In the genomic region with DNA sequence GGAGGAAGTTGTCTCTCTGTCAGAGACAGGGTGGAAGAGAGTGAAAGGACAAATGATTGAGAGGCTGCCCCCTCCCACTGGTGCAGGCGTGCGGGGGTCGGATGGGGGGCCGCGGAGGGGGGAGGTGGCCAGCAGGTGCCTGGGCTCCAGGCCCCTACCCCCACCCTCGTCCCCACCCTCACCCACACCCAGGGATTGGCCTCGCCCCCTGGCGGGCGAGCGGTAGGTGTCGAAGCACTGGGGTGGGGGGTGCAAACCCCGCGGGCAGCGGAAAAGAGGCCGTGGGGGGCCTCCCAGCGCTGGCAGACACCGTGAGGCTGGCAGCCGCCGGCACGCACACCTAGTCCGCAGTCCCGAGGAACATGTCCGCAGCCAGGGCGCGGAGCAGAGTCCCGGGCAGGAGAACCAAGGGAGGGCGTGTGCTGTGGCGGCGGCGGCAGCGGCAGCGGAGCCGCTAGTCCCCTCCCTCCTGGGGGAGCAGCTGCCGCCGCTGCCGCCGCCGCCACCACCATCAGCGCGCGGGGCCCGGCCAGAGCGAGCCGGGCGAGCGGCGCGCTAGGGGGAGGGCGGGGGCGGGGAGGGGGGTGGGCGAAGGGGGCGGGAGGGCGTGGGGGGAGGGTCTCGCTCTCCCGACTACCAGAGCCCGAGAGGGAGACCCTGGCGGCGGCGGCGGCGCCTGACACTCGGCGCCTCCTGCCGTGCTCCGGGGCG, we compare ENCODE assay signal across 1 cellular context.
TF ChIP-seq lines count a peak whose summit lies in the region.

Gene KAT2B (plus strand): TSS at position 682 of the 711 bp plus-strand sequence. CDS start 32 bp downstream, outside the sequence.

TF ChIP-seq in HEK293, 187 proteins besides CTCF, POLR2A, EP300 and RAD21 (continued from another document and continues in another):
- TF ChIP-seq, protein P1, sequence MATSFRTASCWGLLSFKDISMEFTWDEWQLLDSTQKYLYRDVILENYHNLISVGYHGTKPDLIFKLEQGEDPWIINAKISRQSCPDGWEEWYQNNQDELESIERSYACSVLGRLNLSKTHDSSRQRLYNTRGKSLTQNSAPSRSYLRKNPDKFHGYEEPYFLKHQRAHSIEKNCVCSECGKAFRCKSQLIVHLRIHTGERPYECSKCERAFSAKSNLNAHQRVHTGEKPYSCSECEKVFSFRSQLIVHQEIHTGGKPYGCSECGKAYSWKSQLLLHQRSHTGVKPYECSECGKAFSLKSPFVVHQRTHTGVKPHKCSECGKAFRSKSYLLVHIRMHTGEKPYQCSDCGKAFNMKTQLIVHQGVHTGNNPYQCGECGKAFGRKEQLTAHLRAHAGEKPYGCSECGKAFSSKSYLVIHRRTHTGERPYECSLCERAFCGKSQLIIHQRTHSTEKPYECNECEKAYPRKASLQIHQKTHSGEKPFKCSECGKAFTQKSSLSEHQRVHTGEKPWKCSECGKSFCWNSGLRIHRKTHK (tag by site-specific recombination; IDR thresholded peaks at IDR 0.05): no peak
- no peak for TF ChIP-seq ZNF660 (tag by site-specific recombination; IDR thresholded peaks at IDR 0.05)
- TF ChIP-seq, protein P2, sequence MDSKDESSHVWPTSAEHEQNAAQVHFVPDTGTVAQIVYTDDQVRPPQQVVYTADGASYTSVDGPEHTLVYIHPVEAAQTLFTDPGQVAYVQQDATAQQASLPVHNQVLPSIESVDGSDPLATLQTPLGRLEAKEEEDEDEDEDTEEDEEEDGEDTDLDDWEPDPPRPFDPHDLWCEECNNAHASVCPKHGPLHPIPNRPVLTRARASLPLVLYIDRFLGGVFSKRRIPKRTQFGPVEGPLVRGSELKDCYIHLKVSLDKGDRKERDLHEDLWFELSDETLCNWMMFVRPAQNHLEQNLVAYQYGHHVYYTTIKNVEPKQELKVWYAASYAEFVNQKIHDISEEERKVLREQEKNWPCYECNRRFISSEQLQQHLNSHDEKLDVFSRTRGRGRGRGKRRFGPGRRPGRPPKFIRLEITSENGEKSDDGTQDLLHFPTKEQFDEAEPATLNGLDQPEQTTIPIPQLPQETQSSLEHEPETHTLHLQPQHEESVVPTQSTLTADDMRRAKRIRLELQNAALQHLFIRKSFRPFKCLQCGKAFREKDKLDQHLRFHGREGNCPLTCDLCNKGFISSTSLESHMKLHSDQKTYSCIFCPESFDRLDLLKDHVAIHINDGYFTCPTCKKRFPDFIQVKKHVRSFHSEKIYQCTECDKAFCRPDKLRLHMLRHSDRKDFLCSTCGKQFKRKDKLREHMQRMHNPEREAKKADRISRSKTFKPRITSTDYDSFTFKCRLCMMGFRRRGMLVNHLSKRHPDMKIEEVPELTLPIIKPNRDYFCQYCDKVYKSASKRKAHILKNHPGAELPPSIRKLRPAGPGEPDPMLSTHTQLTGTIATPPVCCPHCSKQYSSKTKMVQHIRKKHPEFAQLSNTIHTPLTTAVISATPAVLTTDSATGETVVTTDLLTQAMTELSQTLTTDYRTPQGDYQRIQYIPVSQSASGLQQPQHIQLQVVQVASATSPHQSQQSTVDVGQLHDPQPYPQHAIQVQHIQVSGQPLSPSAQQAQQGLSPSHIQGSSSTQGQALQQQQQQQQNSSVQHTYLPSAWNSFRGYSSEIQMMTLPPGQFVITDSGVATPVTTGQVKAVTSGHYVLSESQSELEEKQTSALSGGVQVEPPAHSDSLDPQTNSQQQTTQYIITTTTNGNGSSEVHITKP (tag by site-specific recombination; IDR thresholded peaks at IDR 0.05): peak; percentile 81
- no peak for TF ChIP-seq RBAK (tag by site-specific recombination; IDR thresholded peaks at IDR 0.05)
- TF ChIP-seq, protein P3, sequence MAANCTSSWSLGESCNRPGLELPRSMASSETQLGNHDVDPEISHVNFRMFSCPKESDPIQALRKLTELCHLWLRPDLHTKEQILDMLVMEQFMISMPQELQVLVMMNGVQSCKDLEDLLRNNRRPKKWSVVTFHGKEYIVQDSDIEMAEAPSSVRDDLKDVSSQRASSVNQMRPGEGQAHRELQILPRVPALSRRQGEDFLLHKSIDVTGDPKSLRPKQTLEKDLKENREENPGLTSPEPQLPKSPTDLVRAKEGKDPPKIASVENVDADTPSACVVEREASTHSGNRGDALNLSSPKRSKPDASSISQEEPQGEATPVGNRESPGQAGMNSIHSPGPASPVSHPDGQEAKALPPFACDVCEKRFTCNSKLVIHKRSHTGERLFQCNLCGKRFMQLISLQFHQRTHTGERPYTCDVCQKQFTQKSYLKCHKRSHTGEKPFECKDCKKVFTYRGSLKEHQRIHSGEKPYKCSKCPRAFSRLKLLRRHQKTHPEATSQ (tag by site-specific recombination; IDR thresholded peaks at IDR 0.05): no peak
- no peak for TF ChIP-seq ZNF157 (tag by site-specific recombination; IDR thresholded peaks at IDR 0.05)
- TF ChIP-seq KLF16 (tag by site-specific recombination; IDR thresholded peaks at IDR 0.05): peak; percentile 70
- TF ChIP-seq PRDM1 (tag by site-specific recombination; IDR thresholded peaks at IDR 0.05): 0 out of 2 replicates have a peak, but pooled peaks have one; percentile 0
- TF ChIP-seq, protein P4, sequence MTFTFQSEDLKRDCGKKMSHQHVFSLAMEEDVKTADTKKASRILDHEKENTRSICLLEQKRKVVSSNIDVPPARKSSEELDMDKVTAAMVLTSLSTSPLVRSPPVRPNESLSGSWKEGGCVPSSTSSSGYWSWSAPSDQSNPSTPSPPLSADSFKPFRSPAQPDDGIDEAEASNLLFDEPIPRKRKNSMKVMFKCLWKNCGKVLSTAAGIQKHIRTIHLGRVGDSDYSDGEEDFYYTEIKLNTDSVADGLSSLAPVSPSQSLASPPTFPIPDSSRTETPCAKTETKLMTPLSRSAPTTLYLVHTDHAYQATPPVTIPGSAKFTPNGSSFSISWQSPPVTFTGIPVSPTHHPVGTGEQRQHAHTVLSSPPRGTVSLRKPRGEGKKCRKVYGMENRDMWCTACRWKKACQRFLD (tag by site-specific recombination; IDR thresholded peaks at IDR 0.05): no peak
- no peak for TF ChIP-seq ZNF140 (tag by site-specific recombination; IDR thresholded peaks at IDR 0.05)
- TF ChIP-seq, protein P5, sequence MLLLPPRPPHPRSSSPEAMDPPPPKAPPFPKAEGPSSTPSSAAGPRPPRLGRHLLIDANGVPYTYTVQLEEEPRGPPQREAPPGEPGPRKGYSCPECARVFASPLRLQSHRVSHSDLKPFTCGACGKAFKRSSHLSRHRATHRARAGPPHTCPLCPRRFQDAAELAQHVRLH (tag by site-specific recombination; IDR thresholded peaks at IDR 0.05): 0 out of 2 replicates have a peak, but pooled peaks have one; percentile 42
- 0 out of 2 replicates have a peak, but pooled peaks have one; percentile 35 for TF ChIP-seq ZSCAN16 (tag by site-specific recombination; IDR thresholded peaks at IDR 0.05)
- no peak; the same call in 1 of the 2 replicates for TF ChIP-seq ZNF76 (tag by site-specific recombination; IDR thresholded peaks at IDR 0.05; ENCODE audit: borderline replicate concordance, low read depth)
- TF ChIP-seq, protein P6, sequence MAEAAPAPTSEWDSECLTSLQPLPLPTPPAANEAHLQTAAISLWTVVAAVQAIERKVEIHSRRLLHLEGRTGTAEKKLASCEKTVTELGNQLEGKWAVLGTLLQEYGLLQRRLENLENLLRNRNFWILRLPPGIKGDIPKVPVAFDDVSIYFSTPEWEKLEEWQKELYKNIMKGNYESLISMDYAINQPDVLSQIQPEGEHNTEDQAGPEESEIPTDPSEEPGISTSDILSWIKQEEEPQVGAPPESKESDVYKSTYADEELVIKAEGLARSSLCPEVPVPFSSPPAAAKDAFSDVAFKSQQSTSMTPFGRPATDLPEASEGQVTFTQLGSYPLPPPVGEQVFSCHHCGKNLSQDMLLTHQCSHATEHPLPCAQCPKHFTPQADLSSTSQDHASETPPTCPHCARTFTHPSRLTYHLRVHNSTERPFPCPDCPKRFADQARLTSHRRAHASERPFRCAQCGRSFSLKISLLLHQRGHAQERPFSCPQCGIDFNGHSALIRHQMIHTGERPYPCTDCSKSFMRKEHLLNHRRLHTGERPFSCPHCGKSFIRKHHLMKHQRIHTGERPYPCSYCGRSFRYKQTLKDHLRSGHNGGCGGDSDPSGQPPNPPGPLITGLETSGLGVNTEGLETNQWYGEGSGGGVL (tag by site-specific recombination; IDR thresholded peaks at IDR 0.05): peak; percentile 98
- TF ChIP-seq, protein P7, sequence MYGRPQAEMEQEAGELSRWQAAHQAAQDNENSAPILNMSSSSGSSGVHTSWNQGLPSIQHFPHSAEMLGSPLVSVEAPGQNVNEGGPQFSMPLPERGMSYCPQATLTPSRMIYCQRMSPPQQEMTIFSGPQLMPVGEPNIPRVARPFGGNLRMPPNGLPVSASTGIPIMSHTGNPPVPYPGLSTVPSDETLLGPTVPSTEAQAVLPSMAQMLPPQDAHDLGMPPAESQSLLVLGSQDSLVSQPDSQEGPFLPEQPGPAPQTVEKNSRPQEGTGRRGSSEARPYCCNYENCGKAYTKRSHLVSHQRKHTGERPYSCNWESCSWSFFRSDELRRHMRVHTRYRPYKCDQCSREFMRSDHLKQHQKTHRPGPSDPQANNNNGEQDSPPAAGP (tag by site-specific recombination; IDR thresholded peaks at IDR 0.05): peak; percentile 88
- TF ChIP-seq ZNF248 (tag by site-specific recombination; IDR thresholded peaks at IDR 0.05): no peak
- TF ChIP-seq ZNF514 (tag by site-specific recombination; IDR thresholded peaks at IDR 0.05): no peak
- TF ChIP-seq, protein P8, sequence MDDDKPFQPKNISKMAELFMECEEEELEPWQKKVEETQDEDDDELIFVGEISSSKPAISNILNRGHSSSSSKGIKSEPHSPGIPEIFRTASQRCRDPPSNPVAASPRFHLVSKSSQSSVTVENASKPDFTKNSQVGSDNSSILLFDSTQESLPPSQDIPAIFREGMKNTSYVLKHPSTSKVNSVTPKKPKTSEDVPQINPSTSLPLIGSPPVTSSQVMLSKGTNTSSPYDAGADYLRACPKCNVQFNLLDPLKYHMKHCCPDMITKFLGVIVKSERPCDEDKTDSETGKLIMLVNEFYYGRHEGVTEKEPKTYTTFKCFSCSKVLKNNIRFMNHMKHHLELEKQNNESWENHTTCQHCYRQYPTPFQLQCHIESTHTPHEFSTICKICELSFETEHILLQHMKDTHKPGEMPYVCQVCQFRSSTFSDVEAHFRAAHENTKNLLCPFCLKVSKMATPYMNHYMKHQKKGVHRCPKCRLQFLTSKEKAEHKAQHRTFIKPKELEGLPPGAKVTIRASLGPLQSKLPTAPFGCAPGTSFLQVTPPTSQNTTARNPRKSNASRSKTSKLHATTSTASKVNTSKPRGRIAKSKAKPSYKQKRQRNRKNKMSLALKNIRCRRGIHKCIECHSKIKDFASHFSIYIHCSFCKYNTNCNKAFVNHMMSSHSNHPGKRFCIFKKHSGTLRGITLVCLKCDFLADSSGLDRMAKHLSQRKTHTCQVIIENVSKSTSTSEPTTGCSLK (tag by site-specific recombination; IDR thresholded peaks at IDR 0.05): no peak
- TF ChIP-seq, protein P9, sequence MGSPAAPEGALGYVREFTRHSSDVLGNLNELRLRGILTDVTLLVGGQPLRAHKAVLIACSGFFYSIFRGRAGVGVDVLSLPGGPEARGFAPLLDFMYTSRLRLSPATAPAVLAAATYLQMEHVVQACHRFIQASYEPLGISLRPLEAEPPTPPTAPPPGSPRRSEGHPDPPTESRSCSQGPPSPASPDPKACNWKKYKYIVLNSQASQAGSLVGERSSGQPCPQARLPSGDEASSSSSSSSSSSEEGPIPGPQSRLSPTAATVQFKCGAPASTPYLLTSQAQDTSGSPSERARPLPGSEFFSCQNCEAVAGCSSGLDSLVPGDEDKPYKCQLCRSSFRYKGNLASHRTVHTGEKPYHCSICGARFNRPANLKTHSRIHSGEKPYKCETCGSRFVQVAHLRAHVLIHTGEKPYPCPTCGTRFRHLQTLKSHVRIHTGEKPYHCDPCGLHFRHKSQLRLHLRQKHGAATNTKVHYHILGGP (tag by site-specific recombination; IDR thresholded peaks at IDR 0.05): no peak
- TF ChIP-seq ZNF843 (tag by site-specific recombination; IDR thresholded peaks at IDR 0.05): peak; percentile 55; the same call in 1 of the 2 replicates
- TF ChIP-seq ZNF132 (tag by site-specific recombination; IDR thresholded peaks at IDR 0.05; ENCODE audit: borderline replicate concordance): no peak
- no peak for TF ChIP-seq ZNF544 (tag by site-specific recombination; IDR thresholded peaks at IDR 0.05)
- TF ChIP-seq ZFP69B (tag by site-specific recombination; IDR thresholded peaks at IDR 0.05): peak; percentile 33; the same call in 1 of the 2 replicates
- TF ChIP-seq ZBTB17 (tag by site-specific recombination; IDR thresholded peaks at IDR 0.05): peak; percentile 46
- peak; percentile 51; the same call in 1 of the 2 replicates for TF ChIP-seq ZNF639 (tag by site-specific recombination; IDR thresholded peaks at IDR 0.05)
- no peak for TF ChIP-seq ZNF521 (tag by site-specific recombination; IDR thresholded peaks at IDR 0.05)
- no peak for TF ChIP-seq ZNF202 (tag by site-specific recombination; IDR thresholded peaks at IDR 0.05; ENCODE audit: borderline replicate concordance)
- peak; percentile 19; the same call in 1 of the 2 replicates for TF ChIP-seq ZNF366 (tag by site-specific recombination; conservative IDR thresholded peaks at IDR 0.05)
- no peak for TF ChIP-seq ZNF221 (tag by site-specific recombination; IDR thresholded peaks at IDR 0.05; ENCODE audit: borderline replicate concordance)
- TF ChIP-seq EGR2 (tag by site-specific recombination; IDR thresholded peaks at IDR 0.05; ENCODE audit: low read depth): peak; percentile 78
- TF ChIP-seq ZFHX2 (tag by site-specific recombination; conservative IDR thresholded peaks at IDR 0.05): peak; percentile 65; the same call in 1 of the 2 replicates
- TF ChIP-seq ZIC2 (tag by site-specific recombination; IDR thresholded peaks at IDR 0.05): peak; percentile 95
- TF ChIP-seq, protein P10, sequence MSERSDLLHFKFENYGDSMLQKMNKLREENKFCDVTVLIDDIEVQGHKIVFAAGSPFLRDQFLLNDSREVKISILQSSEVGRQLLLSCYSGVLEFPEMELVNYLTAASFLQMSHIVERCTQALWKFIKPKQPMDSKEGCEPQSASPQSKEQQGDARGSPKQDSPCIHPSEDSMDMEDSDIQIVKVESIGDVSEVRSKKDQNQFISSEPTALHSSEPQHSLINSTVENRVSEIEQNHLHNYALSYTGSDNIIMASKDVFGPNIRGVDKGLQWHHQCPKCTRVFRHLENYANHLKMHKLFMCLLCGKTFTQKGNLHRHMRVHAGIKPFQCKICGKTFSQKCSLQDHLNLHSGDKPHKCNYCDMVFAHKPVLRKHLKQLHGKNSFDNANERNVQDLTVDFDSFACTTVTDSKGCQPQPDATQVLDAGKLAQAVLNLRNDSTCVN (tag by site-specific recombination; optimal IDR thresholded peaks at IDR 0.05): peak; percentile 50
- peak; percentile 53; the same call in 1 of the 2 replicates for TF ChIP-seq ZNF121 (tag by site-specific recombination; IDR thresholded peaks at IDR 0.05)
- 0 out of 2 replicates have a peak, but pooled peaks have one; percentile 36 for TF ChIP-seq MZF1 (tag by site-specific recombination; IDR thresholded peaks at IDR 0.05; ENCODE audit: borderline replicate concordance)
- TF ChIP-seq ZNF792 (tag by site-specific recombination; IDR thresholded peaks at IDR 0.05): no peak
- TF ChIP-seq ZNF561 (tag by site-specific recombination; IDR thresholded peaks at IDR 0.05; ENCODE audit: borderline replicate concordance): peak; percentile 80; the same call in 1 of the 2 replicates
- no peak for TF ChIP-seq ZNF549 (tag by site-specific recombination; IDR thresholded peaks at IDR 0.05)
- peak; percentile 86; the same call in 1 of the 2 replicates for TF ChIP-seq KLF8 (tag by site-specific recombination; IDR thresholded peaks at IDR 0.05)
